Comparison of ENCODE assay signal across 9 cellular contexts in the genomic region with DNA sequence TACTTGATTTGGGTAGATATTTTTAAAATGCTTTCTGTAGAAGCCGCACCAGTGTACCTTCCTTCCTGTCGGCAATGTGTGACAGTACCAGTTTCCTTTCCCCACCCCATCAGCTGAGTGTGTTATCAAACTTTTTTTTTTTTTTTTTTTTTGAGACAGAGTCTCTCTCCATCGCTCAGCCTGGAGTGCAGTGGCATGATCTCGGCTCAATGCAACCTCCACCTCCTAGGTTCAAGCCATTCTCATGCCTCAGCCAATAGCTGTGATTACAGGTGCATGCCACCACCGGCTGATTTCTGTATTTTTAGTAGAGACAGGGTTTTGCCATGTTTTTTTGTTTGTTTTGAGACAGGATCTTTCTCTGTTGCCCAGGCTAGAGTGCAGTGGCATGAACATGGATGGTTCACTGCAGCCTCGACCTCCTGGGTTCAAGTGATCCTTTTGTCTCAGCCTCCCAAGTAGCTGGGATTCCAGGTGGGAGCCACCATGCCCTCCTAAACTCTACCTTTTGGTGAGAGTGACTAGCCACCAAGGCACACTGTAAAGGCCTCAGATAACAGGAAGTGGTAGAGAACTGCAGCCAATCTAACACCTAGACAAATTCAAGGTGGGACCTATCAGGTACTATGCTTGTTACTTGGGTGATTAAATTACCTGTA. TPM values are rescaled to one million over a fixed set of nuclear protein-coding genes. Genes with fewer than 3 reads are reported as not detected.
DNase-seq lines count a peak whose midpoint lies in the region; ATAC-seq and TF ChIP-seq lines count a peak whose summit lies in the region.
"Had no signal": no experiment of that assay in that cellular context is flagged by ENCODE, and none has a peak within 500 bp of the region (broad histone marks: within the 10 kb centered on the region; RNA-seq: fewer than 3 reads in every experiment).

No MANE protein-coding gene starts in this region.

- peak; percentile 82 to 92 (median 90) for DNase-seq in CD4-positive, alpha-beta memory T cell
- peak; percentile 56 for DNase-seq in activated CD4-positive, alpha-beta T cell treated with anti-CD3 and anti-CD28 coated beads, Interleukin-2, amount 50 U/mL, for 1 hour
- DNase-seq in T1000 (lab: John Stamatoyannopoulos, UW), result no peak
- DNase-seq in ascending aorta (ENCODE audit: low spot score in 2 of 2), result no peak
- no peak for DNase-seq in mucosa of gallbladder (ENCODE audit: low spot score)
- DNase-seq: NCI-H1048 had no signal

- peak overlapping the region; percentile 79 for H3K27ac ChIP-seq in CD4-positive, alpha-beta memory T cell (ENCODE audit: low read depth, low read length)
- no peak overlapping the region for H3K27ac ChIP-seq in ascending aorta

- POLR2A ChIA-PET in CD4-positive, alpha-beta memory T cell (lab: Charles Lee; ENCODE audit: partially characterized antibody), result interaction anchor here (0.6 to 3.5 kb wide), 41 partner anchors 9 to 1329 kb away, joined by 3 to 117 read pairs (median 4); a partner anchor contains a TSS

- no peaks in the 10 kb centered on the region for H3K36me3 ChIP-seq in CD4-positive, alpha-beta memory T cell (ENCODE audit: insufficient read depth, low read length)
- H3K36me3 ChIP-seq in ascending aorta, result no peaks in the 10 kb centered on the region

- TF ChIP-seq CTCF in ascending aorta (IDR thresholded peaks at IDR 0.05), result no peak

- peak overlapping the region; percentile 24 to 61 for H3K4me3 ChIP-seq in CD4-positive, alpha-beta memory T cell (ENCODE audit: low read length in 2 of 2)
- no peak overlapping the region for H3K4me3 ChIP-seq in ascending aorta

- H3K27me3 Mint-ChIP-seq in CD4-positive, alpha-beta memory T cell, result no peaks in the 10 kb centered on the region

- intact Hi-C loops in CD4-positive, alpha-beta memory T cell (cut with micrococcal nuclease), result loop anchor here (1.0 kb wide), 5 partner anchors 21 to 144 kb away; a partner anchor contains a TSS
- intact Hi-C loops in ascending aorta (cut with DNase I), result no loop called here

- peaks cover 0 to 4% (median 0%) of the 10 kb centered on the region in 8 donors for H3K9me3 Mint-ChIP-seq in CD4-positive, alpha-beta memory T cell

- peaks cover 44% of the 10 kb centered on the region for H3K4me1 ChIP-seq in CD4-positive, alpha-beta memory T cell (ENCODE audit: insufficient read depth, low read length)
- peaks cover 0 to 7% of the 10 kb centered on the region in 2 donors for H3K4me1 ChIP-seq in ascending aorta

- H3K27ac Mint-ChIP-seq in CD4-positive, alpha-beta memory T cell, result peak overlapping the region; percentile 88 to 99 (median 98)

- ATAC-seq in HG02763 (IDR thresholded peaks at IDR 0.05; ENCODE audit: unreplicated experiment) (peak; percentile 60), esophagus mucosa (peak; percentile 68), HG03342 (IDR thresholded peaks at IDR 0.05; ENCODE audit: unreplicated experiment) (no peak)

- H3K4me3 Mint-ChIP-seq in CD4-positive, alpha-beta memory T cell, result peak overlapping the region; percentile 76 to 92 (median 85)

- no peaks in the 10 kb centered on the region for H3K27me3 ChIP-seq in CD4-positive, alpha-beta memory T cell (ENCODE audit: insufficient read depth, low read length)
- H3K27me3 ChIP-seq in ascending aorta, result no peaks in the 10 kb centered on the region

- no peaks in the 10 kb centered on the region for H3K9me3 ChIP-seq in CD4-positive, alpha-beta memory T cell (ENCODE audit: control insufficient read depth in 1 of 2, low read length in 2 of 2)
- H3K9me3 ChIP-seq in ascending aorta, result no peaks in the 10 kb centered on the region

- no peaks in the 10 kb centered on the region for H3K36me3 Mint-ChIP-seq in CD4-positive, alpha-beta memory T cell

- H3K4me1 Mint-ChIP-seq in CD4-positive, alpha-beta memory T cell, result peaks cover 23 to 51% (median 39%) of the 10 kb centered on the region in 4 donors

- CTCF ChIA-PET in CD4-positive, alpha-beta memory T cell (lab: Charles Lee; ENCODE audit: partially characterized antibody), result interaction anchor here (0.6 to 3.5 kb wide), 20 partner anchors 9 to 367 kb away, joined by 3 to 47 read pairs (median 5); a partner anchor contains a TSS

RNA-seq across cellular contexts. Expression of a gene that starts 21.3 kb away (rescaled TPM):
- total RNA-seq in CD4-positive, alpha-beta memory T cell, result 10 to 100 TPM; 76.4 to 84.7 TPM
- polyA plus RNA-seq in CD4-positive, alpha-beta memory T cell, result 100 to 1,000 TPM in 1 of 2 donors, 10 to 100 TPM in 1; 73.1 to 125 TPM
- total RNA-seq in esophagus mucosa (28.1 TPM), ascending aorta (44.8 TPM), mucosa of gallbladder (33.9 TPM)

RNA-seq across cellular contexts. Expression of a gene that starts 26.5 kb away (rescaled TPM):
- total RNA-seq in CD4-positive, alpha-beta memory T cell, result 10 to 100 TPM; 28.6 to 28.7 TPM
- polyA plus RNA-seq in CD4-positive, alpha-beta memory T cell, result 10 to 100 TPM; 15.3 to 18.4 TPM
- 10.6 TPM for total RNA-seq in esophagus mucosa
- 35.5 TPM for total RNA-seq in ascending aorta
- 26.5 TPM for total RNA-seq in mucosa of gallbladder

RNA-seq across cellular contexts. Expression of a gene that starts 30.2 kb away (rescaled TPM):
- total RNA-seq in CD4-positive, alpha-beta memory T cell, result 100 to 1,000 TPM; 240 to 248 TPM
- 100 to 1,000 TPM; 277 to 370 TPM for polyA plus RNA-seq in CD4-positive, alpha-beta memory T cell
- total RNA-seq in esophagus mucosa, result 63.5 TPM
- total RNA-seq in ascending aorta, result 185 TPM
- 200 TPM for total RNA-seq in mucosa of gallbladder

RNA-seq across cellular contexts. Expression of a gene that starts 45.3 kb away (rescaled TPM):
- 10 to 100 TPM; 66.8 to 67.9 TPM for total RNA-seq in CD4-positive, alpha-beta memory T cell
- polyA plus RNA-seq in CD4-positive, alpha-beta memory T cell, result 10 to 100 TPM in 1 of 2 donors, 1 to 10 TPM in 1; 10.0 to 12.5 TPM
- total RNA-seq in esophagus mucosa (55.8 TPM), ascending aorta (63.9 TPM), mucosa of gallbladder (158 TPM)

RNA-seq across cellular contexts. Expression of a gene that starts 47.5 kb away (rescaled TPM):
- total RNA-seq in CD4-positive, alpha-beta memory T cell, result under 1 TPM; 0.61 to 0.69 TPM
- under 1 TPM in 1 of 2 donors, not detected in 1; 0.54 TPM for polyA plus RNA-seq in CD4-positive, alpha-beta memory T cell
- total RNA-seq in esophagus mucosa, result 19.0 TPM
- total RNA-seq in ascending aorta, result not detected
- 2.1 TPM for total RNA-seq in mucosa of gallbladder

Comparison
In these comparisons a context has a peak if more than half of its experiments do, and no peak if none do; other contexts are left out.
1. DNase-seq: peak in CD4-positive, alpha-beta memory T cell (5 of 5) and activated CD4-positive, alpha-beta T cell treated with anti-CD3 and anti-CD28 coated beads, Interleukin-2, amount 50 U/mL, for 1 hour (single experiment); none in T1000 (single experiment), ascending aorta (0 of 2) and mucosa of gallbladder (single experiment).
2. H3K4me3 ChIP-seq: peak in CD4-positive, alpha-beta memory T cell (2 of 2); none in ascending aorta (0 of 2).